ENCODE assay signal across 14 cellular contexts in the genomic region with DNA sequence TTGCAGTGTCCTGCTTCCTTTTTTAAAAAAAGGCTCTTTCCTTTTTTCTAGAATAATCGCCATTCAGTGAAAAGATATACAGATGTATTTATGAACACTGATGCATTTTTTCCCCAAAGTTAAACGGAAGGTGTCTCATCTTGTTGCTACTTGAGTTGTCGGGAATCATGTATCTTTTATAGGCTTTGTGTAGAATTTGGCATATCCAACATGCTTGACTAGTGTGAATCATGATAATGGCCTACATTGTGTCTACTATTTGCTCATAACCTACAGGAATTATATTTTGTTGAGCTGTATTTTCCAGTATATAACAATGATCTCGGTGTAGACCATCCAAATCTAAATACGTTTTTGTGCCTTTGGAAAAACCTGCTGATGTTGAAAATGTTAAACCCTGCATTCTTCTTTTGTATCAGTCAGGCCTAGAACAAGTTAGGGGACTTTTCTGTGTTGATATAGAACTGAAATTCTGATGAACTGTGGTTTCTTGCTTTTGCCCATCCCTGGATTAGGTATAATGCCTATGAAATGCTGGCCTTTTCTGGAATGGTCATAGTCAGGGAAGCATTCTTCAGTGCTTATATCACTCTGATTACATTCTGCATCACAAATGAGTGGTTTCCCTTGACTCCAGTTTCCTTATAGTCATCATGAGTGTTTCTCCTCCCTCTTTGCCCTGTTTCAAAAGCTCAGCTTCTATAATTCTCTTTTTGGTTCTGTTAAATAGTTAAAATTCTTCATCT. TPM values are rescaled to one million over a fixed set of nuclear protein-coding genes. Genes with fewer than 3 reads are reported as not detected.
A peak's percentile ranks its signal among the peaks of the same experiment; 100 is the strongest.
DNase-seq lines count a peak whose midpoint lies in the region; TF ChIP-seq lines count a peak whose summit lies in the region.
"Had no signal": no experiment of that assay in that cellular context is flagged by ENCODE, and none has a peak within 500 bp of the region (broad histone marks: within the 10 kb centered on the region; RNA-seq: fewer than 3 reads in every experiment).

No MANE protein-coding gene starts in this region.

- no peak overlapping the region for H2BK5ac ChIP-seq in mesenchymal stem cell (ENCODE audit: low read depth, low read length, poor library complexity, severe bottlenecking)

- no peak overlapping the region for H3K4me3 ChIP-seq in mesenchymal stem cell (ENCODE audit: insufficient read depth in 1 of 2, low read depth in 1 of 2, low read length in 2 of 2)
- no peak overlapping the region for H3K4me3 ChIP-seq in MG63
- H3K4me3 ChIP-seq: sigmoid colon had no signal

- H4K91ac ChIP-seq in mesenchymal stem cell (ENCODE audit: low read length), result no peak overlapping the region

- peak; percentile 88 for DNase-seq in Daoy (ENCODE audit: low read depth)
- peak; percentile 31 for DNase-seq in NCI-H460 (ENCODE audit: extremely low read depth, low read depth)
- no peak for DNase-seq in chondrocyte (ENCODE audit: low spot score)
- DNase-seq in mesenchymal stem cell, result peak; percentile 89
- no peak for DNase-seq in NCI-H2171 treated with DMSO at 0.1 percent for 48 hours (lab: John Stamatoyannopoulos, UW)
- no peak for DNase-seq in DMS114 treated with DMSO at 0.1 percent for 48 hours (lab: John Stamatoyannopoulos, UW; ENCODE audit: unreplicated experiment)
- DNase-seq in MG63, result no peak
- DNase-seq in cerebellum (ENCODE audit: low spot score), result no peak
- DNase-seq: COR-L47, glutamatergic neuron, KBM-7, midbrain, NCI-H510A, sigmoid colon had no signal

- H3K9me3 ChIP-seq in mesenchymal stem cell (ENCODE audit: control insufficient read depth, low read length), result no peaks in the 10 kb centered on the region
- H3K9me3 ChIP-seq in MG63, result peaks cover 5% of the 10 kb centered on the region
- H3K9me3 ChIP-seq: sigmoid colon had no signal

- no peaks in the 10 kb centered on the region for H3K27me3 Mint-ChIP-seq in chondrocyte (ENCODE audit: low read depth)

- H2BK120ac ChIP-seq in mesenchymal stem cell (ENCODE audit: low read depth, low read length), result no peak overlapping the region

- TF ChIP-seq CTCF in chondrocyte (IDR thresholded peaks at IDR 0.05), result no peak

- H3K4me3 Mint-ChIP-seq in chondrocyte (ENCODE audit: unreplicated experiment), result no peak overlapping the region

- no peak overlapping the region for H3K4me2 ChIP-seq in mesenchymal stem cell (ENCODE audit: low read length, poor library complexity, severe bottlenecking)

- no peak overlapping the region for H4K8ac ChIP-seq in mesenchymal stem cell (ENCODE audit: low read length)

- H3K4me1 ChIP-seq in mesenchymal stem cell (ENCODE audit: control insufficient read depth, insufficient read depth, low read depth, low read length), result no peaks in the 10 kb centered on the region

- no peak overlapping the region for H3K23ac ChIP-seq in mesenchymal stem cell (ENCODE audit: low read length in 2 of 2)

- peak overlapping the region; percentile 76 for H3K27ac Mint-ChIP-seq in chondrocyte (ENCODE audit: unreplicated experiment)

- H3K4me1 Mint-ChIP-seq in chondrocyte (ENCODE audit: low read depth), result peaks cover 19% of the 10 kb centered on the region

- no peak overlapping the region for H2BK15ac ChIP-seq in mesenchymal stem cell (ENCODE audit: low read depth, poor library complexity, severe bottlenecking)

- no peak overlapping the region for H3K4ac ChIP-seq in mesenchymal stem cell (ENCODE audit: low read depth in 1 of 2, low read length in 2 of 2)

- WGBS in mesenchymal stem cell, result 68% methylated on average over 5 of the region's 5 CpGs

- no peaks in the 10 kb centered on the region for H3K9me3 Mint-ChIP-seq in chondrocyte (ENCODE audit: low read depth)

- H3K9ac ChIP-seq in mesenchymal stem cell (ENCODE audit: low read length), result peak overlapping the region; percentile 77

- no peaks in the 10 kb centered on the region for H3K36me3 ChIP-seq in mesenchymal stem cell (ENCODE audit: control insufficient read depth in 1 of 2, insufficient read depth in 2 of 2, low read depth in 1 of 2, low read length in 2 of 2)
- H3K36me3 ChIP-seq in MG63, result peaks cover 5% of the 10 kb centered on the region; the same call in 1 of the 2 replicates
- H3K36me3 ChIP-seq: sigmoid colon had no signal

- H3K27me3 ChIP-seq in mesenchymal stem cell (ENCODE audit: control insufficient read depth in 1 of 2, insufficient read depth in 1 of 2, low read length in 2 of 2) (no peaks in the 10 kb centered on the region), MG63 (no peaks in the 10 kb centered on the region)
- H3K27me3 ChIP-seq: sigmoid colon had no signal

- no peak overlapping the region for H2AFZ ChIP-seq in mesenchymal stem cell (ENCODE audit: low read depth, low read length)

- H2BK12ac ChIP-seq in mesenchymal stem cell (ENCODE audit: low read length in 2 of 2), result no peak overlapping the region

- no peak overlapping the region for H2AK5ac ChIP-seq in mesenchymal stem cell (ENCODE audit: low read length, severe bottlenecking)

- no peak overlapping the region for H3K18ac ChIP-seq in mesenchymal stem cell (ENCODE audit: low read depth in 1 of 2, low read length in 2 of 2)

- H3K14ac ChIP-seq in mesenchymal stem cell (ENCODE audit: low read length in 2 of 2), result no peak overlapping the region

- peaks cover 11% of the 10 kb centered on the region for H3K79me1 ChIP-seq in mesenchymal stem cell (replicated peaks; ENCODE audit: low read length, poor library complexity, severe bottlenecking)

- H3K36me3 Mint-ChIP-seq in chondrocyte (ENCODE audit: low read depth), result no peaks in the 10 kb centered on the region

- H3K27ac ChIP-seq in mesenchymal stem cell (ENCODE audit: low read length, poor library complexity, severe bottlenecking), result peak overlapping the region; percentile 71

RNA-seq across cellular contexts. Expression of a gene that starts 10.8 kb away (rescaled TPM):
- total RNA-seq in Daoy (2014; rRNA removed; shearing (Covaris generic)), result 57.2 and 65.3 TPM in 2 replicates
- 10.4 and 10.9 TPM in 2 replicates for total RNA-seq in NCI-H460 (2014; rRNA removed; shearing (Covaris generic))
- polyA plus RNA-seq in NCI-H460 (2014; cell fraction: nucleus; rRNA removed), result 2.3 and 3.9 TPM in 2 replicates
- 9.0 to 12.0 TPM (median 11.6 TPM) in 3 replicates for total RNA-seq in chondrocyte
- 4.1 TPM for polyA plus RNA-seq in mesenchymal stem cell (2013, experiment 1 of 2)
- 4.6 TPM for polyA plus RNA-seq in mesenchymal stem cell (2013, experiment 2 of 2)
- total RNA-seq in MG63 (2014; rRNA removed; shearing (Covaris generic); ENCODE audit: low replicate concordance), result 17.4 TPM in 2 replicates
- 12.9 TPM for total RNA-seq in cerebellum

Comparison
In these comparisons a context has a peak if more than half of its experiments do, and no peak if none do; other contexts are left out.
1. DNase-seq: peak in Daoy (single experiment), NCI-H460 (single experiment) and mesenchymal stem cell (single experiment); none in chondrocyte (single experiment), NCI-H2171 treated with DMSO at 0.1 percent for 48 hours (single experiment), DMS114 treated with DMSO at 0.1 percent for 48 hours (single experiment), MG63 (single experiment) and cerebellum (single experiment).